9 cellular contexts compared by ENCODE assay signal in the genomic region with DNA sequence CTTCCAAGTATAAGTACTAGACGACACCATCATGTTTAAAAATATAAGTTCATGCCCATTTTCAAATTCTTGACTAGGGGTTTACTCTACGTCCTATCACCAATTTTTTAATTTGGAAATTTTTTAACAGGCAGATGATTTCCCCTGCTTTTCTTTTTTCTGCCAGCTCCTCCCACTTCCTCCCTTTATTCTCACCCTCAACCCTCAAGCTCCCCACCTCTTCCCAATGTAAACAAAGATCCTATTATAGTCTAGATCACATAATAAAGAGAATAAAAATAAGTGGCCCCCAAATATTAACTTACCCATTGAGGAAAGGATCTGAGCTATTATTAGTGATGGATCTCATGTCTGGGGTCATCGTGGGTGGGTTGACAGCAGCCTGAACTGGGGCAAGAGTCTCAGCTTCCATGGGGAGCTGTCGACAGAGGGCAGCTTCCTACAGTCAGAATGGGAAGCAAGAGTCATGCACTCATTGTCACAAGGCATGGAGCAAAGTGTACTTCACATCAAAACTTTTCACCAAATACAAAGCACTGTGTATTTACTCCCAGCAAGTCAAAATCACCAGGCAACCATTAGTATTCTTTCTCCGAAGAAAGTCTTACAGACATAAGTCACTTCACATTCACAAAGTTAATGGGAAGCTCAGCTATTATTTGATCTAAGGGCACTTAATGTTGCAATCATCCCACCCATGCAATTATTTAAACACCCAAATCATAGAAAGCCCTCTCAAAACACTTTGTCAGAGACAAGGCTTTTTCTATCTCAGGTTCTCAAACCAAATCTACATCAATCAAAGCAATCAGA. TPM values are rescaled to one million over a fixed set of nuclear protein-coding genes. Genes with fewer than 3 reads are reported as not detected.
DNase-seq lines count a peak whose midpoint lies in the region; ATAC-seq and TF ChIP-seq lines count a peak whose summit lies in the region.
"Had no signal": no experiment of that assay in that cellular context is flagged by ENCODE, and none has a peak within 500 bp of the region (broad histone marks: within the 10 kb centered on the region; RNA-seq: fewer than 3 reads in every experiment).

No MANE protein-coding gene starts in this region.

- H3K4me1 Mint-ChIP-seq in WTC11: peaks cover 14% of the 10 kb centered on the region

- no peaks in the 10 kb centered on the region for H3K9me2 ChIP-seq in GM23248 (ENCODE audit: insufficient read depth)

- intact Hi-C loops in heart right ventricle (cut with DNase I) (loop anchor here in 6 of 10 donors (2.0 to 10.0 kb wide), 5 partner anchors 125 to 190 kb away; a partner anchor contains a TSS), prostate gland (cut with DNase I) (no loop called here), colonic mucosa (cut with DNase I) (no loop called here)

- peaks cover 17% of the 10 kb centered on the region for H3K36me3 Mint-ChIP-seq in WTC11

- DNase-seq in GM23248 (peak; percentile 38), WTC11 (ENCODE audit: low spot score) (no peak), heart right ventricle (peak in 1 of 2 donors; percentile 36), prostate gland (ENCODE audit: low spot score) (no peak), colonic mucosa (no peak), GM03348 (ENCODE audit: low spot score) (no peak)
- DNase-seq: DMS53 had no signal

- peak overlapping the region; percentile 14; the same call in 1 of the 2 replicates for H3K9ac ChIP-seq in GM23248
- H3K9ac ChIP-seq in colonic mucosa (ENCODE audit: low read depth in 2 of 2, low read length in 2 of 2): no peak overlapping the region

- TF ChIP-seq POLR2A in prostate gland (IDR thresholded peaks at IDR 0.05): no peak

- CTCF ChIA-PET in WTC11 (lab: Charles Lee): interaction anchor here (1.0 to 1.9 kb wide), 15 partner anchors 10 to 352 kb away, joined by 3 to 18 read pairs (median 4); a partner anchor contains a TSS

- H3K4me1 ChIP-seq in GM23248 (ENCODE audit: insufficient read depth) (peaks cover 25% of the 10 kb centered on the region), heart right ventricle (peaks cover under 1 to 55% (median 22%) of the 10 kb centered on the region in 9 donors), prostate gland (replicated peaks) (no peaks in the 10 kb centered on the region), colonic mucosa (no peaks in the 10 kb centered on the region)

- H3K9me3 ChIP-seq in GM23248 (ENCODE audit: low read depth) (no peaks in the 10 kb centered on the region), heart right ventricle (no peaks in the 10 kb centered on the region), prostate gland (no peaks in the 10 kb centered on the region), colonic mucosa (no peaks in the 10 kb centered on the region)

- H3K9me3 Mint-ChIP-seq in WTC11: no peaks in the 10 kb centered on the region

- H3F3A ChIP-seq in GM23248 (ENCODE audit: insufficient read depth): peaks cover 9% of the 10 kb centered on the region; the same call in 1 of the 2 replicates

- H3K4me2 ChIP-seq in GM23248 (ENCODE audit: unreplicated experiment): no peak overlapping the region

- H3K36me3 ChIP-seq in GM23248 (ENCODE audit: low read depth) (peaks cover 20% of the 10 kb centered on the region), heart right ventricle (peaks cover 0 to 45% (median 30%) of the 10 kb centered on the region in 9 donors), prostate gland (no peaks in the 10 kb centered on the region), colonic mucosa (no peaks in the 10 kb centered on the region)

- H3K79me2 ChIP-seq in GM23248 (ENCODE audit: insufficient read depth): peaks cover 77% of the 10 kb centered on the region

- TF ChIP-seq CTCF in WTC11 (IDR thresholded peaks at IDR 0.05) (no peak), heart right ventricle (IDR thresholded peaks at IDR 0.05) (peak in 7 of 9 donors; percentile 22 to 68 (median 44)), prostate gland (IDR thresholded peaks at IDR 0.05) (peak in 1 of 4 experiments; percentile 25), colonic mucosa (IDR thresholded peaks at IDR 0.05) (no peak)

- no peak overlapping the region for H2AFZ ChIP-seq in GM23248

- peak overlapping the region; percentile 23; the same call in 1 of the 2 replicates for H3K27ac Mint-ChIP-seq in WTC11

- ATAC-seq in WTC11 (peak; percentile 71), heart right ventricle (peak; percentile 65 to 86 (median 70)), HG03159 (IDR thresholded peaks at IDR 0.05; ENCODE audit: unreplicated experiment) (no peak), HG03520 (IDR thresholded peaks at IDR 0.05; ENCODE audit: unreplicated experiment) (no peak)

- peak overlapping the region; percentile 12 for H3K27ac ChIP-seq in GM23248
- peak overlapping the region in 6 of 10 donors; percentile 10 to 62 (median 36) for H3K27ac ChIP-seq in heart right ventricle
- peak overlapping the region; percentile 13 to 35 for H3K27ac ChIP-seq in prostate gland
- no peak overlapping the region for H3K27ac ChIP-seq in colonic mucosa

- 66 to 69% methylated on average over 5 of the region's 5 CpGs for WGBS in GM23248 (ENCODE audit: low coverage in 1 of 2, low lambda C conversion rate in 2 of 2, missing lambda C conversion rate in 2 of 2), 2 experiments
- 42 to 46% methylated on average over 5 of the region's 5 CpGs for WGBS in heart right ventricle, 2 donors
- WGBS in prostate gland: 48% methylated on average over 5 of the region's 5 CpGs

- POLR2A ChIA-PET in WTC11 (lab: Charles Lee): no interaction called here

- H3K27me3 ChIP-seq in GM23248 (replicated peaks; ENCODE audit: insufficient read depth): no peaks in the 10 kb centered on the region
- H3K27me3 ChIP-seq in heart right ventricle: no peaks in the 10 kb centered on the region
- no peaks in the 10 kb centered on the region for H3K27me3 ChIP-seq in prostate gland (replicated peaks; ENCODE audit: insufficient read depth)
- no peaks in the 10 kb centered on the region for H3K27me3 ChIP-seq in colonic mucosa

- no peaks in the 10 kb centered on the region for H3K27me3 Mint-ChIP-seq in WTC11 (ENCODE audit: low read depth)

- in situ Hi-C loops in GM23248 (cut with MboI): loop anchor here (10.0 kb wide), 1 partner anchor 187 kb away; no protein-coding TSS in a partner anchor

- H3K4me3 Mint-ChIP-seq in WTC11: no peak overlapping the region

- H3K4me3 ChIP-seq in GM23248 (no peak overlapping the region), heart right ventricle (no peak overlapping the region), prostate gland (no peak overlapping the region), colonic mucosa (no peak overlapping the region)

- no peaks in the 10 kb centered on the region for H4K20me1 ChIP-seq in GM23248 (ENCODE audit: insufficient read depth)

TF ChIP-seq in WTC11, 78 proteins besides CTCF, POLR2A, EP300 and RAD21:
- TF ChIP-seq ZNF671 (CRISPR knock-in tag; IDR thresholded peaks at IDR 0.05): no peak
- TF ChIP-seq, protein P1, sequence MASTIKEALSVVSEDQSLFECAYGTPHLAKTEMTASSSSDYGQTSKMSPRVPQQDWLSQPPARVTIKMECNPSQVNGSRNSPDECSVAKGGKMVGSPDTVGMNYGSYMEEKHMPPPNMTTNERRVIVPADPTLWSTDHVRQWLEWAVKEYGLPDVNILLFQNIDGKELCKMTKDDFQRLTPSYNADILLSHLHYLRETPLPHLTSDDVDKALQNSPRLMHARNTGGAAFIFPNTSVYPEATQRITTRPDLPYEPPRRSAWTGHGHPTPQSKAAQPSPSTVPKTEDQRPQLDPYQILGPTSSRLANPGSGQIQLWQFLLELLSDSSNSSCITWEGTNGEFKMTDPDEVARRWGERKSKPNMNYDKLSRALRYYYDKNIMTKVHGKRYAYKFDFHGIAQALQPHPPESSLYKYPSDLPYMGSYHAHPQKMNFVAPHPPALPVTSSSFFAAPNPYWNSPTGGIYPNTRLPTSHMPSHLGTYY (CRISPR knock-in tag; IDR thresholded peaks at IDR 0.05): no peak
- TF ChIP-seq, protein P2, sequence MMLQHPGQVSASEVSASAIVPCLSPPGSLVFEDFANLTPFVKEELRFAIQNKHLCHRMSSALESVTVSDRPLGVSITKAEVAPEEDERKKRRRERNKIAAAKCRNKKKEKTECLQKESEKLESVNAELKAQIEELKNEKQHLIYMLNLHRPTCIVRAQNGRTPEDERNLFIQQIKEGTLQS (CRISPR knock-in tag; conservative IDR thresholded peaks at IDR 0.05): no peak
- TF ChIP-seq ETV6 (CRISPR knock-in tag; IDR thresholded peaks at IDR 0.05): no peak
- no peak for TF ChIP-seq FOXK1 (CRISPR knock-in tag; IDR thresholded peaks at IDR 0.05)
- TF ChIP-seq, protein P3, sequence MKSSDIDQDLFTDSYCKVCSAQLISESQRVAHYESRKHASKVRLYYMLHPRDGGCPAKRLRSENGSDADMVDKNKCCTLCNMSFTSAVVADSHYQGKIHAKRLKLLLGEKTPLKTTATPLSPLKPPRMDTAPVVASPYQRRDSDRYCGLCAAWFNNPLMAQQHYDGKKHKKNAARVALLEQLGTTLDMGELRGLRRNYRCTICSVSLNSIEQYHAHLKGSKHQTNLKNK (CRISPR knock-in tag; IDR thresholded peaks at IDR 0.05): no peak
- TF ChIP-seq KAT7 (CRISPR knock-in tag; IDR thresholded peaks at IDR 0.05; ENCODE audit: borderline replicate concordance): no peak
- TF ChIP-seq, protein P4, sequence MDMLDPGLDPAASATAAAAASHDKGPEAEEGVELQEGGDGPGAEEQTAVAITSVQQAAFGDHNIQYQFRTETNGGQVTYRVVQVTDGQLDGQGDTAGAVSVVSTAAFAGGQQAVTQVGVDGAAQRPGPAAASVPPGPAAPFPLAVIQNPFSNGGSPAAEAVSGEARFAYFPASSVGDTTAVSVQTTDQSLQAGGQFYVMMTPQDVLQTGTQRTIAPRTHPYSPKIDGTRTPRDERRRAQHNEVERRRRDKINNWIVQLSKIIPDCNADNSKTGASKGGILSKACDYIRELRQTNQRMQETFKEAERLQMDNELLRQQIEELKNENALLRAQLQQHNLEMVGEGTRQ (CRISPR knock-in tag; IDR thresholded peaks at IDR 0.05): no peak

RNA-seq across cellular contexts. Expression of a gene that starts 53.2 kb away (rescaled TPM):
- 0.97 TPM in 1 of 2 replicates, not detected in the other for total RNA-seq in GM23248 (2014; rRNA removed; shearing (Covaris generic))
- polyA plus RNA-seq in GM23248 (2016; fragmentation: Nextera tagmentation; extraction: Ambion mirVana): 0.48 and 0.96 TPM in 2 replicates
- total RNA-seq in WTC11 (2021): 0.92 to 2.0 TPM (median 1.4 TPM) in 3 replicates
- total RNA-seq in heart right ventricle: not detected
- polyA plus RNA-seq in heart right ventricle: not detected
- total RNA-seq in prostate gland: not detected
- 1 to 10 TPM; 1.1 to 4.5 TPM for total RNA-seq in colonic mucosa

Comparison
In these comparisons a context has a peak if more than half of its experiments do, and no peak if none do; other contexts are left out.
1. ATAC-seq: peak in WTC11 (single experiment) and heart right ventricle (8 of 8); none in HG03159 (single experiment) and HG03520 (single experiment).
2. CTCF ChIP-seq: peak in heart right ventricle (7 of 9); none in WTC11 (single experiment) and colonic mucosa (single experiment).
3. intact Hi-C loops: an anchor here in heart right ventricle (2.0 to 10.0 kb wide); none called in prostate gland and colonic mucosa.